Comparison of ENCODE assay signal across 2 cellular contexts in the genomic region with DNA sequence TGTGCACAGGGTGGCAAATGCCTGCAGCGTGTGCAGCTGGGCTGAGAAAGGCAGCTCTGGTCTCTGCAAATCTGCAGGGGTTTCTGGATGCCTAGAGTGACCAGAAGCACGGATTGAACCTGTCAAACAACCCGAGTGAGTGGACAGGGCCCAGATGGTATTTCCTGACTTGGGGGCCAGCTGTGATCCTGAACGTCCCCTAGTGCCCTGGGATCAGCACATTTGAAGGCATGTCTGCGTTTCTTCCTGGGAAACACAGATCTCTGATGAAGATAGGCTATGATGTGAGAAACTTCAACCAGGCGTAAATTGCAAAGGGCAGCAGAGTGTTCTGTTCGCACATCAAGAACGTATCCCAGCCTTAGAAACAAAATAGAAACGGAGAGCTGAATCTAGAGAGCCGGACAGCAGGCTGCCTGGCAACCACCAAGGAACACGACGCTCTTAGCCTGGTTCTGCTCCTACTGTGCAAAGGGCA.
TF ChIP-seq lines count a peak whose summit lies in the region.

No MANE protein-coding gene starts in this region.

TF ChIP-seq in H1, 55 proteins besides CTCF, POLR2A, EP300 and RAD21 (continued from another document):
- TF ChIP-seq RNF2 (IDR thresholded peaks at IDR 0.05; ENCODE audit: borderline replicate concordance, low read depth, low read length, missing control alignments, poor library complexity, severe bottlenecking) = no peak
- TF ChIP-seq CREB1 (IDR thresholded peaks at IDR 0.05) = no peak
- TF ChIP-seq SP2 (IDR thresholded peaks at IDR 0.05; ENCODE audit: low read length) = no peak
- TF ChIP-seq SIRT6 (IDR thresholded peaks at IDR 0.05; ENCODE audit: low read length) = no peak

TF ChIP-seq in WTC11, 78 proteins besides CTCF, POLR2A, EP300 and RAD21 (continued from another document):
- TF ChIP-seq, protein P1, sequence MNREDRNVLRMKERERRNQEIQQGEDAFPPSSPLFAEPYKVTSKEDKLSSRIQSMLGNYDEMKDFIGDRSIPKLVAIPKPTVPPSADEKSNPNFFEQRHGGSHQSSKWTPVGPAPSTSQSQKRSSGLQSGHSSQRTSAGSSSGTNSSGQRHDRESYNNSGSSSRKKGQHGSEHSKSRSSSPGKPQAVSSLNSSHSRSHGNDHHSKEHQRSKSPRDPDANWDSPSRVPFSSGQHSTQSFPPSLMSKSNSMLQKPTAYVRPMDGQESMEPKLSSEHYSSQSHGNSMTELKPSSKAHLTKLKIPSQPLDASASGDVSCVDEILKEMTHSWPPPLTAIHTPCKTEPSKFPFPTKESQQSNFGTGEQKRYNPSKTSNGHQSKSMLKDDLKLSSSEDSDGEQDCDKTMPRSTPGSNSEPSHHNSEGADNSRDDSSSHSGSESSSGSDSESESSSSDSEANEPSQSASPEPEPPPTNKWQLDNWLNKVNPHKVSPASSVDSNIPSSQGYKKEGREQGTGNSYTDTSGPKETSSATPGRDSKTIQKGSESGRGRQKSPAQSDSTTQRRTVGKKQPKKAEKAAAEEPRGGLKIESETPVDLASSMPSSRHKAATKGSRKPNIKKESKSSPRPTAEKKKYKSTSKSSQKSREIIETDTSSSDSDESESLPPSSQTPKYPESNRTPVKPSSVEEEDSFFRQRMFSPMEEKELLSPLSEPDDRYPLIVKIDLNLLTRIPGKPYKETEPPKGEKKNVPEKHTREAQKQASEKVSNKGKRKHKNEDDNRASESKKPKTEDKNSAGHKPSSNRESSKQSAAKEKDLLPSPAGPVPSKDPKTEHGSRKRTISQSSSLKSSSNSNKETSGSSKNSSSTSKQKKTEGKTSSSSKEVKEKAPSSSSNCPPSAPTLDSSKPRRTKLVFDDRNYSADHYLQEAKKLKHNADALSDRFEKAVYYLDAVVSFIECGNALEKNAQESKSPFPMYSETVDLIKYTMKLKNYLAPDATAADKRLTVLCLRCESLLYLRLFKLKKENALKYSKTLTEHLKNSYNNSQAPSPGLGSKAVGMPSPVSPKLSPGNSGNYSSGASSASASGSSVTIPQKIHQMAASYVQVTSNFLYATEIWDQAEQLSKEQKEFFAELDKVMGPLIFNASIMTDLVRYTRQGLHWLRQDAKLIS (CRISPR knock-in tag; IDR thresholded peaks at IDR 0.05; ENCODE audit: borderline replicate concordance) = no peak
- TF ChIP-seq, protein P2, sequence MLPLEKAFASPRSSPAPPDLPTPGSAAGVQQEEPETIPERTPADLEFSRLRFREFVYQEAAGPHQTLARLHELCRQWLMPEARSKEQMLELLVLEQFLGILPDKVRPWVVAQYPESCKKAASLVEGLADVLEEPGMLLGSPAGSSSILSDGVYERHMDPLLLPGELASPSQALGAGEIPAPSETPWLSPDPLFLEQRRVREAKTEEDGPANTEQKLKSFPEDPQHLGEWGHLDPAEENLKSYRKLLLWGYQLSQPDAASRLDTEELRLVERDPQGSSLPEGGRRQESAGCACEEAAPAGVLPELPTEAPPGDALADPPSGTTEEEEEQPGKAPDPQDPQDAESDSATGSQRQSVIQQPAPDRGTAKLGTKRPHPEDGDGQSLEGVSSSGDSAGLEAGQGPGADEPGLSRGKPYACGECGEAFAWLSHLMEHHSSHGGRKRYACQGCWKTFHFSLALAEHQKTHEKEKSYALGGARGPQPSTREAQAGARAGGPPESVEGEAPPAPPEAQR (CRISPR knock-in tag; IDR thresholded peaks at IDR 0.05) = no peak
- TF ChIP-seq ATF1 (CRISPR knock-in tag; IDR thresholded peaks at IDR 0.05) (no peak), NFE2L1 (CRISPR knock-in tag; IDR thresholded peaks at IDR 0.05) (no peak), ZNF138 (CRISPR knock-in tag; conservative IDR thresholded peaks at IDR 0.05) (no peak), IRF2 (CRISPR knock-in tag; IDR thresholded peaks at IDR 0.05; ENCODE audit: borderline replicate concordance, low read depth) (no peak), SMAD3 (CRISPR knock-in tag; IDR thresholded peaks at IDR 0.05; ENCODE audit: borderline replicate concordance) (no peak)
- TF ChIP-seq, protein P3, sequence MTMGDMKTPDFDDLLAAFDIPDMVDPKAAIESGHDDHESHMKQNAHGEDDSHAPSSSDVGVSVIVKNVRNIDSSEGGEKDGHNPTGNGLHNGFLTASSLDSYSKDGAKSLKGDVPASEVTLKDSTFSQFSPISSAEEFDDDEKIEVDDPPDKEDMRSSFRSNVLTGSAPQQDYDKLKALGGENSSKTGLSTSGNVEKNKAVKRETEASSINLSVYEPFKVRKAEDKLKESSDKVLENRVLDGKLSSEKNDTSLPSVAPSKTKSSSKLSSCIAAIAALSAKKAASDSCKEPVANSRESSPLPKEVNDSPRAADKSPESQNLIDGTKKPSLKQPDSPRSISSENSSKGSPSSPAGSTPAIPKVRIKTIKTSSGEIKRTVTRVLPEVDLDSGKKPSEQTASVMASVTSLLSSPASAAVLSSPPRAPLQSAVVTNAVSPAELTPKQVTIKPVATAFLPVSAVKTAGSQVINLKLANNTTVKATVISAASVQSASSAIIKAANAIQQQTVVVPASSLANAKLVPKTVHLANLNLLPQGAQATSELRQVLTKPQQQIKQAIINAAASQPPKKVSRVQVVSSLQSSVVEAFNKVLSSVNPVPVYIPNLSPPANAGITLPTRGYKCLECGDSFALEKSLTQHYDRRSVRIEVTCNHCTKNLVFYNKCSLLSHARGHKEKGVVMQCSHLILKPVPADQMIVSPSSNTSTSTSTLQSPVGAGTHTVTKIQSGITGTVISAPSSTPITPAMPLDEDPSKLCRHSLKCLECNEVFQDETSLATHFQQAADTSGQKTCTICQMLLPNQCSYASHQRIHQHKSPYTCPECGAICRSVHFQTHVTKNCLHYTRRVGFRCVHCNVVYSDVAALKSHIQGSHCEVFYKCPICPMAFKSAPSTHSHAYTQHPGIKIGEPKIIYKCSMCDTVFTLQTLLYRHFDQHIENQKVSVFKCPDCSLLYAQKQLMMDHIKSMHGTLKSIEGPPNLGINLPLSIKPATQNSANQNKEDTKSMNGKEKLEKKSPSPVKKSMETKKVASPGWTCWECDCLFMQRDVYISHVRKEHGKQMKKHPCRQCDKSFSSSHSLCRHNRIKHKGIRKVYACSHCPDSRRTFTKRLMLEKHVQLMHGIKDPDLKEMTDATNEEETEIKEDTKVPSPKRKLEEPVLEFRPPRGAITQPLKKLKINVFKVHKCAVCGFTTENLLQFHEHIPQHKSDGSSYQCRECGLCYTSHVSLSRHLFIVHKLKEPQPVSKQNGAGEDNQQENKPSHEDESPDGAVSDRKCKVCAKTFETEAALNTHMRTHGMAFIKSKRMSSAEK (CRISPR knock-in tag; IDR thresholded peaks at IDR 0.05; ENCODE audit: borderline replicate concordance) = no peak
- TF ChIP-seq, protein P4, sequence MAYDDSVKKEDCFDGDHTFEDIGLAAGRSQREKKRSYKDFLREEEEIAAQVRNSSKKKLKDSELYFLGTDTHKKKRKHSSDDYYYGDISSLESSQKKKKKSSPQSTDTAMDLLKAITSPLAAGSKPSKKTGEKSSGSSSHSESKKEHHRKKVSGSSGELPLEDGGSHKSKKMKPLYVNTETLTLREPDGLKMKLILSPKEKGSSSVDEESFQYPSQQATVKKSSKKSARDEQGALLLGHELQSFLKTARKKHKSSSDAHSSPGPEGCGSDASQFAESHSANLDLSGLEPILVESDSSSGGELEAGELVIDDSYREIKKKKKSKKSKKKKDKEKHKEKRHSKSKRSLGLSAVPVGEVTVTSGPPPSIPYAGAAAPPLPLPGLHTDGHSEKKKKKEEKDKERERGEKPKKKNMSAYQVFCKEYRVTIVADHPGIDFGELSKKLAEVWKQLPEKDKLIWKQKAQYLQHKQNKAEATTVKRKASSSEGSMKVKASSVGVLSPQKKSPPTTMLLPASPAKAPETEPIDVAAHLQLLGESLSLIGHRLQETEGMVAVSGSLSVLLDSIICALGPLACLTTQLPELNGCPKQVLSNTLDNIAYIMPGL (CRISPR knock-in tag; IDR thresholded peaks at IDR 0.05) = no peak
- TF ChIP-seq, protein P5, sequence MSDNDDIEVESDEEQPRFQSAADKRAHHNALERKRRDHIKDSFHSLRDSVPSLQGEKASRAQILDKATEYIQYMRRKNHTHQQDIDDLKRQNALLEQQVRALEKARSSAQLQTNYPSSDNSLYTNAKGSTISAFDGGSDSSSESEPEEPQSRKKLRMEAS (CRISPR knock-in tag; IDR thresholded peaks at IDR 0.05) = no peak
